ENCODE assay signal across 1 cellular context in the genomic region with DNA sequence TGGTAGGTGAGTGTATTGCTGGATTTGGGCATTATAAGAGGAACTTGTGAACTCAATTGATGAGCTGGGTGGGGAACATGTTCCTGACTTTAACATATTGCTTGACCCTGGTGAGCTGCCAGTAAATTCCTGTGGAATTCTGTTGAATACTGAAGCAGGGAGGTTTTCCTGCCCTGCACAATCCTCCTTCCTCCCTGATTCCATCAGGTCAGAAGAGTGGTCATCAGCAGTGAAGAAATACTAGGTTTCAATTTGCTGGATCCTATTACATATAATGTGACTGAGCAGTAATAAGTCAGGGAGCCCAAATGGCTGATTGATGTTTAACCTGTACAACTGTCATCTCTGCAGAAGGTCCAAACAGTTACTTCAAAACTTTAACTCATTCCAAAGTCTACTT.
TF ChIP-seq lines count a peak whose summit lies in the region.

No MANE protein-coding gene starts in this region.

TF ChIP-seq in WTC11, 78 proteins besides CTCF, POLR2A, EP300 and RAD21 (continued from another document):
- TF ChIP-seq ZNF281 (CRISPR knock-in tag; IDR thresholded peaks at IDR 0.05): no peak
- TF ChIP-seq NR1H2 (CRISPR knock-in tag; IDR thresholded peaks at IDR 0.05): no peak
- TF ChIP-seq NR3C1 (CRISPR knock-in tag; conservative IDR thresholded peaks at IDR 0.05; ENCODE audit: low read depth): no peak
- TF ChIP-seq, protein P1, sequence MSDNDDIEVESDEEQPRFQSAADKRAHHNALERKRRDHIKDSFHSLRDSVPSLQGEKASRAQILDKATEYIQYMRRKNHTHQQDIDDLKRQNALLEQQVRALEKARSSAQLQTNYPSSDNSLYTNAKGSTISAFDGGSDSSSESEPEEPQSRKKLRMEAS (CRISPR knock-in tag; IDR thresholded peaks at IDR 0.05): no peak
- no peak for TF ChIP-seq ETV6 (CRISPR knock-in tag; IDR thresholded peaks at IDR 0.05)
- TF ChIP-seq ZNF263 (CRISPR knock-in tag; IDR thresholded peaks at IDR 0.05; ENCODE audit: low read depth): no peak
